1 cellular context compared by ENCODE assay signal in the genomic region with DNA sequence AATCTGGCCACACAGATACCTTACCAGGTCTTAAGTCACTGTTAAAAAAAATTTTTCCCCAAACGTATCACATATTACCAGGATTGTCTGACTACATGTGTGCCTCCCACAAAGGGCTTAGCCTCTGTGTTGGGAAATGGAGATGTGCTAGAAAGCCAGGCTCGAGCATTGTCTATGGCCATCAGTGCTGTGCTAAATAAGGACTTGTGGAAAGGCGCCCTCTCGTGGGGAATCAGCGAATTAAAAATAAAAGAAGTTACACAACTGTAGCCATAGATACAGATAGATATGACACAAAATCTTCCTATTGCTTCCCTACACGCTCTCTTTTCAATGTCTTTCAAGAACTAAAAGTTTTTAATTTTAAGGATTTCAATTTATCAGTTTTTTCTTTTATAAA.
TF ChIP-seq lines count a peak whose summit lies in the region.

No MANE protein-coding gene starts in this region.

TF ChIP-seq in SK-N-SH, 30 proteins besides CTCF, POLR2A, EP300 and RAD21 (continued from another document):
- TF ChIP-seq, protein P1, sequence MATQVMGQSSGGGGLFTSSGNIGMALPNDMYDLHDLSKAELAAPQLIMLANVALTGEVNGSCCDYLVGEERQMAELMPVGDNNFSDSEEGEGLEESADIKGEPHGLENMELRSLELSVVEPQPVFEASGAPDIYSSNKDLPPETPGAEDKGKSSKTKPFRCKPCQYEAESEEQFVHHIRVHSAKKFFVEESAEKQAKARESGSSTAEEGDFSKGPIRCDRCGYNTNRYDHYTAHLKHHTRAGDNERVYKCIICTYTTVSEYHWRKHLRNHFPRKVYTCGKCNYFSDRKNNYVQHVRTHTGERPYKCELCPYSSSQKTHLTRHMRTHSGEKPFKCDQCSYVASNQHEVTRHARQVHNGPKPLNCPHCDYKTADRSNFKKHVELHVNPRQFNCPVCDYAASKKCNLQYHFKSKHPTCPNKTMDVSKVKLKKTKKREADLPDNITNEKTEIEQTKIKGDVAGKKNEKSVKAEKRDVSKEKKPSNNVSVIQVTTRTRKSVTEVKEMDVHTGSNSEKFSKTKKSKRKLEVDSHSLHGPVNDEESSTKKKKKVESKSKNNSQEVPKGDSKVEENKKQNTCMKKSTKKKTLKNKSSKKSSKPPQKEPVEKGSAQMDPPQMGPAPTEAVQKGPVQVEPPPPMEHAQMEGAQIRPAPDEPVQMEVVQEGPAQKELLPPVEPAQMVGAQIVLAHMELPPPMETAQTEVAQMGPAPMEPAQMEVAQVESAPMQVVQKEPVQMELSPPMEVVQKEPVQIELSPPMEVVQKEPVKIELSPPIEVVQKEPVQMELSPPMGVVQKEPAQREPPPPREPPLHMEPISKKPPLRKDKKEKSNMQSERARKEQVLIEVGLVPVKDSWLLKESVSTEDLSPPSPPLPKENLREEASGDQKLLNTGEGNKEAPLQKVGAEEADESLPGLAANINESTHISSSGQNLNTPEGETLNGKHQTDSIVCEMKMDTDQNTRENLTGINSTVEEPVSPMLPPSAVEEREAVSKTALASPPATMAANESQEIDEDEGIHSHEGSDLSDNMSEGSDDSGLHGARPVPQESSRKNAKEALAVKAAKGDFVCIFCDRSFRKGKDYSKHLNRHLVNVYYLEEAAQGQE (IDR thresholded peaks at IDR 0.05; ENCODE audit: low read depth, low read length), result no peak
- TF ChIP-seq, protein P2, sequence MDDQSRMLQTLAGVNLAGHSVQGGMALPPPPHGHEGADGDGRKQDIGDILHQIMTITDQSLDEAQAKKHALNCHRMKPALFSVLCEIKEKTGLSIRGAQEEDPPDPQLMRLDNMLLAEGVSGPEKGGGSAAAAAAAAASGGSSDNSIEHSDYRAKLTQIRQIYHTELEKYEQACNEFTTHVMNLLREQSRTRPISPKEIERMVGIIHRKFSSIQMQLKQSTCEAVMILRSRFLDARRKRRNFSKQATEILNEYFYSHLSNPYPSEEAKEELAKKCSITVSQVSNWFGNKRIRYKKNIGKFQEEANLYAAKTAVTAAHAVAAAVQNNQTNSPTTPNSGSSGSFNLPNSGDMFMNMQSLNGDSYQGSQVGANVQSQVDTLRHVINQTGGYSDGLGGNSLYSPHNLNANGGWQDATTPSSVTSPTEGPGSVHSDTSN (IDR thresholded peaks at IDR 0.05), result no peak
- TF ChIP-seq RCOR1 (IDR thresholded peaks at IDR 0.05; ENCODE audit: low read length) (no peak), POLR2AphosphoS5 (IDR thresholded peaks at IDR 0.05; ENCODE audit: low read depth, low read length) (no peak)
